Comparison of ENCODE assay signal across 1 cellular context in genomic region chr20:47349365-47350180, GRCh38.
TF ChIP-seq lines count a peak whose summit lies in the region.

No MANE protein-coding gene starts in this region.

TF ChIP-seq in GM12878, 131 proteins besides CTCF, POLR2A, EP300 and RAD21 (continued from another document):
- TF ChIP-seq SUZ12 (IDR thresholded peaks at IDR 0.05; ENCODE audit: unreplicated experiment) (no peak), CBFB (IDR thresholded peaks at IDR 0.05; ENCODE audit: low read depth) (no peak), MYC (IDR thresholded peaks at IDR 0.05; ENCODE audit: insufficient read depth, insufficient read length, insufficient replicate concordance, low read length, severe bottlenecking) (no peak)
